ENCODE assay signal across 29 cellular contexts in genomic region chr5:139514486-139514856, GRCh38. TPM values are rescaled to one million over a fixed set of nuclear protein-coding genes. Genes with fewer than 3 reads are reported as not detected.
DNase-seq lines count a peak whose midpoint lies in the region; ATAC-seq and TF ChIP-seq lines count a peak whose summit lies in the region.
"Had no signal": no experiment of that assay in that cellular context is flagged by ENCODE, and none has a peak within 500 bp of the region (broad histone marks: within the 10 kb centered on the region; RNA-seq: fewer than 3 reads in every experiment).

No MANE protein-coding gene starts in this region.

- H3K4me1 Mint-ChIP-seq in activated T-cell treated with anti-CD3 and anti-CD28 coated beads, Interleukin-2, amount 50 U/mL, for 24 hours (ENCODE audit: low read depth): peaks cover 67% of the 10 kb centered on the region
- H3K4me1 Mint-ChIP-seq in activated CD4-positive, alpha-beta memory T cell treated with anti-CD3 and anti-CD28 coated beads, Interleukin-2, amount 10 ng/mL, durations not matched to agents 7 days and 5 days: peaks cover 71% of the 10 kb centered on the region

- CTCF ChIA-PET in activated CD4-positive, alpha-beta memory T cell treated with anti-CD3 and anti-CD28 coated beads, Interleukin-2, amount 10 ng/mL, durations not matched to agents 7 days and 5 days (lab: Charles Lee): interaction anchor here (0.7 to 10.0 kb wide), 21 partner anchors 13 to 128 kb away, joined by 3 to 329 read pairs (median 7); partner anchors contain the start of genes DNAJC18, PROB1, SPATA24 and STING1

- H3K4me3 Mint-ChIP-seq in activated T-cell treated with anti-CD3 and anti-CD28 coated beads, Interleukin-2, amount 50 U/mL, for 24 hours: no peak overlapping the region
- no peak overlapping the region for H3K4me3 Mint-ChIP-seq in activated CD4-positive, alpha-beta memory T cell treated with anti-CD3 and anti-CD28 coated beads, Interleukin-2, amount 10 ng/mL, durations not matched to agents 7 days and 5 days
- H3K4me3 Mint-ChIP-seq: brain; mesothelial cell of epicardium; naive thymus-derived CD8-positive, alpha-beta T cell; T-cell had no signal

- no peak for ATAC-seq in GM19455 (IDR thresholded peaks at IDR 0.05; ENCODE audit: unreplicated experiment)
- ATAC-seq: naive thymus-derived CD8-positive, alpha-beta T cell had no signal

- H3K27me3 Mint-ChIP-seq in activated T-cell treated with anti-CD3 and anti-CD28 coated beads, Interleukin-2, amount 50 U/mL, for 24 hours: peaks cover 3% of the 10 kb centered on the region
- H3K27me3 Mint-ChIP-seq in activated CD4-positive, alpha-beta memory T cell treated with anti-CD3 and anti-CD28 coated beads, Interleukin-2, amount 10 ng/mL, durations not matched to agents 7 days and 5 days: peaks cover 2% of the 10 kb centered on the region
- H3K27me3 Mint-ChIP-seq: IgD-negative memory B cell, T-cell had no signal

- no peak for TF ChIP-seq CTCF in fibroblast of mammary gland (conservative IDR thresholded peaks at IDR 0.05; ENCODE audit: control insufficient read depth, insufficient read depth, low read depth, low read length)

- peaks cover 3% of the 10 kb centered on the region for H3K9me3 Mint-ChIP-seq in activated T-cell treated with anti-CD3 and anti-CD28 coated beads, Interleukin-2, amount 50 U/mL, for 24 hours
- peaks cover 2% of the 10 kb centered on the region for H3K9me3 Mint-ChIP-seq in activated CD4-positive, alpha-beta memory T cell treated with anti-CD3 and anti-CD28 coated beads, Interleukin-2, amount 10 ng/mL, durations not matched to agents 7 days and 5 days
- H3K9me3 Mint-ChIP-seq: brain; IgD-negative memory B cell; naive thymus-derived CD8-positive, alpha-beta T cell; T-cell had no signal

- H3K27ac Mint-ChIP-seq in activated T-cell treated with anti-CD3 and anti-CD28 coated beads, Interleukin-2, amount 50 U/mL, for 24 hours: peak overlapping the region; percentile 59
- H3K27ac Mint-ChIP-seq in activated CD4-positive, alpha-beta memory T cell treated with anti-CD3 and anti-CD28 coated beads, Interleukin-2, amount 10 ng/mL, durations not matched to agents 7 days and 5 days: peak overlapping the region; percentile 36
- H3K27ac Mint-ChIP-seq: mesothelial cell of epicardium, T-cell had no signal

- no peak overlapping the region for H3K4me3 ChIP-seq in fibroblast of mammary gland (ENCODE audit: control insufficient read depth, low read depth, low read length)
- H3K4me3 ChIP-seq: heart left ventricle, SJSA1, transverse colon had no signal

- peaks cover 3% of the 10 kb centered on the region for H3K36me3 Mint-ChIP-seq in activated T-cell treated with anti-CD3 and anti-CD28 coated beads, Interleukin-2, amount 50 U/mL, for 24 hours (ENCODE audit: low read depth)
- peaks cover 9% of the 10 kb centered on the region for H3K36me3 Mint-ChIP-seq in activated CD4-positive, alpha-beta memory T cell treated with anti-CD3 and anti-CD28 coated beads, Interleukin-2, amount 10 ng/mL, durations not matched to agents 7 days and 5 days (ENCODE audit: low read depth)
- H3K36me3 Mint-ChIP-seq: brain; IgD-negative memory B cell; mesothelial cell of epicardium; naive thymus-derived CD8-positive, alpha-beta T cell; T-cell had no signal

- no peak for DNase-seq in activated T-cell treated with anti-CD3 and anti-CD28 coated beads, Interleukin-2, amount 50 U/mL, for 24 hours
- no peak for DNase-seq in activated T-cell treated with anti-CD3 and anti-CD28 coated beads for 4 hours
- peak; percentile 38 for DNase-seq in HT1080 (ENCODE audit: low read depth)
- DNase-seq in activated CD4-positive, alpha-beta memory T cell treated with anti-CD3 and anti-CD28 coated beads, Interleukin-2, amount 10 ng/mL, durations not matched to agents 7 days and 5 days: peak; percentile 59
- peak; percentile 6 for DNase-seq in fibroblast of mammary gland (ENCODE audit: low read depth)
- no peak for DNase-seq in NCI-H1105 (lab: John Stamatoyannopoulos, UW)
- DNase-seq: ACHN; activated CD8-positive, alpha-beta memory T cell treated with anti-CD3 and anti-CD28 coated beads, Interleukin-2, amount 50 U/mL, for 4 hours; activated effector memory CD4-positive, alpha-beta T cell treated with anti-CD3 and anti-CD28 coated beads, Interleukin-2, amount 50 U/mL, for 16 hours; BE2C; heart left ventricle; kidney; naive thymus-derived CD8-positive, alpha-beta T cell; NCI-H1105 treated with DMSO at 0.1 percent for 48 hours; NCI-H1930; NCI-H226; T-cell; transverse colon had no signal

- POLR2A ChIA-PET in activated CD4-positive, alpha-beta memory T cell treated with anti-CD3 and anti-CD28 coated beads, Interleukin-2, amount 10 ng/mL, durations not matched to agents 7 days and 5 days (lab: Charles Lee): interaction anchor here (0.9 to 5.0 kb wide), 13 partner anchors 10 to 100 kb away, joined by 3 to 43 read pairs (median 5); partner anchors contain the start of genes SMIM33, STING1 and UBE2D2

RNA-seq across cellular contexts. Expression of gene STING1, which starts 31.9 kb away (rescaled TPM):
- total RNA-seq in HT1080 (2014; rRNA removed; shearing (Covaris generic)): 38.7 and 55.8 TPM in 2 replicates
- 60.9 and 62.1 TPM in 2 replicates for polyA plus RNA-seq in HT1080 (2015; cell fraction: cytosol; rRNA removed)
- 133 and 146 TPM in 2 replicates for polyA plus RNA-seq in HT1080 (2015; cell fraction: nucleus; rRNA removed)
- total RNA-seq in activated CD4-positive, alpha-beta memory T cell treated with anti-CD3 and anti-CD28 coated beads, Interleukin-2, amount 10 ng/mL, durations not matched to agents 7 days and 5 days: 100 to 1,000 TPM; 277 to 281 TPM

RNA-seq across cellular contexts. Expression of gene SMIM33, which starts 43.7 kb away (rescaled TPM):
- total RNA-seq in HT1080 (2014; rRNA removed; shearing (Covaris generic)): not detected in 2 replicates
- not detected in 2 replicates for polyA plus RNA-seq in HT1080 (2015; cell fraction: cytosol; rRNA removed)
- polyA plus RNA-seq in HT1080 (2015; cell fraction: nucleus; rRNA removed): not detected in 2 replicates
- total RNA-seq in activated CD4-positive, alpha-beta memory T cell treated with anti-CD3 and anti-CD28 coated beads, Interleukin-2, amount 10 ng/mL, durations not matched to agents 7 days and 5 days: 1 to 10 TPM; 2.0 to 2.3 TPM
- total RNA-seq: G401, H4, mesothelial cell of epicardium, osteocyte, renal cortical epithelial cell, SJSA1, skeletal muscle tissue had no signal
- polyA plus RNA-seq: heart left ventricle, IgD-negative memory B cell, liver had no signal

RNA-seq across cellular contexts. Expression of gene UBE2D2, which starts 46.7 kb away (rescaled TPM):
- total RNA-seq in HT1080 (2014; rRNA removed; shearing (Covaris generic)): 83.2 and 84.4 TPM in 2 replicates
- 70.7 and 78.7 TPM in 2 replicates for polyA plus RNA-seq in HT1080 (2015; cell fraction: cytosol; rRNA removed)
- polyA plus RNA-seq in HT1080 (2015; cell fraction: nucleus; rRNA removed): 32.4 and 34.8 TPM in 2 replicates
- total RNA-seq in activated CD4-positive, alpha-beta memory T cell treated with anti-CD3 and anti-CD28 coated beads, Interleukin-2, amount 10 ng/mL, durations not matched to agents 7 days and 5 days: 100 to 1,000 TPM; 241 to 244 TPM

RNA-seq across cellular contexts. Expression of gene ECSCR, which starts 51.9 kb away (rescaled TPM):
- total RNA-seq in HT1080 (2014; rRNA removed; shearing (Covaris generic)): 53.3 and 67.7 TPM in 2 replicates
- 54.9 and 60.3 TPM in 2 replicates for polyA plus RNA-seq in HT1080 (2015; cell fraction: cytosol; rRNA removed)
- polyA plus RNA-seq in HT1080 (2015; cell fraction: nucleus; rRNA removed): 22.4 and 27.3 TPM in 2 replicates
- 1 to 10 TPM in 1 of 2 experiments, not detected in 1; 1.1 TPM for total RNA-seq in activated CD4-positive, alpha-beta memory T cell treated with anti-CD3 and anti-CD28 coated beads, Interleukin-2, amount 10 ng/mL, durations not matched to agents 7 days and 5 days
- total RNA-seq: mesothelial cell of epicardium; naive thymus-derived CD8-positive, alpha-beta T cell; osteocyte had no signal
- polyA plus RNA-seq: IgD-negative memory B cell had no signal

Comparison
In these comparisons a context has a peak if more than half of its experiments do, and no peak if none do; other contexts are left out.
1. DNase-seq: peak in HT1080 (single experiment), activated CD4-positive, alpha-beta memory T cell treated with anti-CD3 and anti-CD28 coated beads, Interleukin-2, amount 10 ng/mL, durations not matched to agents 7 days and 5 days (single experiment) and fibroblast of mammary gland (single experiment); none in activated T-cell treated with anti-CD3 and anti-CD28 coated beads, Interleukin-2, amount 50 U/mL, for 24 hours (single experiment), activated T-cell treated with anti-CD3 and anti-CD28 coated beads for 4 hours (single experiment) and NCI-H1105 (single experiment).